8 cellular contexts compared by ENCODE assay signal in the genomic region with DNA sequence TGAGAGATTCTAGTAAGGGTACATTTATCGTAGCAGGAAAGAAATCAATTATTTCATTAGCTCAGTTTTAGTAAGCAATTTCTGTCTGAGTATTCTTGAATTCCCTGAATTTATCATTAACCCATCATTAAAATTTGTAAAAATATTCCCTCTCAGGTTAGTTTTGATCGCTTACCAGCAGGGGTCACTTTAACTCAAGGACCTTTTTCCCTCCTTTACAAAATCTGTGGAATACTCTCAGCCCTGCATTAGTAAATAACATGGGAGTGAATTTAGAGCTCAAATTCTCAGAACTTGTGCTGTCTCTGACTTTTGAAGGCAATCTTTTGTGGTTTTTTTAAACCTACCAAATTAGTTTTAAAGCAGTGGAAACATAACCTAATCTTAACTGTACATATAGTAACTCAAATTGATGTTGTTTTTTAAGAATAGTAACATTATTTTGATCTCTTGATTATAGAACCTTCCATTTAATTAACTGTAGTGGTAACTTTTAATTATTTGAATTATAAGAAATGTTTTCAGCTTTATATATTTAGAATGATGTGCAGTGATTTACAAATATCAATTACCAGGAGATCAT.
DNase-seq lines count a peak whose midpoint lies in the region; ATAC-seq and TF ChIP-seq lines count a peak whose summit lies in the region.

No MANE protein-coding gene starts in this region.

- POLR2A ChIA-PET in MCF 10A (lab: Yijun Ruan, JAX) = interaction anchor here (0.6 to 1.6 kb wide), 3 partner anchors 202 to 389 kb away, joined by 3 to 7 read pairs (median 3); no protein-coding TSS in a partner anchor

- no peaks in the 10 kb centered on the region for H3K4me1 Mint-ChIP-seq in MCF 10A (ENCODE audit: insufficient read depth, unreplicated experiment)

- intact Hi-C loops in MCF 10A (cut with micrococcal nuclease) = loop anchor here (1.0 to 10.0 kb wide), 4 partner anchors 114 to 234 kb away; no protein-coding TSS in a partner anchor

- DNase-seq in GM10266 (ENCODE audit: extremely low spot score) (no peak), NCI-H1694 treated with DMSO at 0.1 percent for 48 hours (lab: John Stamatoyannopoulos, UW) (peak; percentile 90), MCF 10A (ENCODE audit: unreplicated experiment) (peak; percentile 52), medulla oblongata (ENCODE audit: extremely low spot score) (peak; percentile 72)
- DNase-seq in activated effector memory CD4-positive, alpha-beta T cell treated with anti-CD3 and anti-CD28 coated beads, Interleukin-2, amount 50 U/mL, for 16 hours = no peak

- TF ChIP-seq CTCF in GM10266 (IDR thresholded peaks at IDR 0.05; ENCODE audit: control insufficient read depth, insufficient read depth, low read depth, missing control alignments) = peak; percentile 31
- peak; percentile 55 for TF ChIP-seq CTCF in MCF 10A (IDR thresholded peaks at IDR 0.05; ENCODE audit: unreplicated experiment)

- H3K9me3 Mint-ChIP-seq in MCF 10A (ENCODE audit: unreplicated experiment) = no peaks in the 10 kb centered on the region

- peaks cover 12% of the 10 kb centered on the region for H3K36me3 Mint-ChIP-seq in MCF 10A (ENCODE audit: insufficient read depth, unreplicated experiment)

- CTCF ChIA-PET in MCF 10A (lab: Yijun Ruan, JAX) = interaction anchor here (0.6 to 2.4 kb wide), 31 partner anchors 8 to 814 kb away, joined by 3 to 9 read pairs (median 3); no protein-coding TSS in a partner anchor

- no peaks in the 10 kb centered on the region for H3K27me3 Mint-ChIP-seq in MCF 10A (ENCODE audit: insufficient read depth, unreplicated experiment)

- H3K27ac Mint-ChIP-seq in MCF 10A (ENCODE audit: low read depth, unreplicated experiment) = no peak overlapping the region

- no TSS peak for BruUV-seq in MCF 10A (replicated peaks; lab: Mats Ljungman, UMichigan)

- ATAC-seq in HG03159 (IDR thresholded peaks at IDR 0.05; ENCODE audit: unreplicated experiment) = no peak
- ATAC-seq in GM21423 (IDR thresholded peaks at IDR 0.05; ENCODE audit: unreplicated experiment) = no peak
- ATAC-seq in GM18517 (IDR thresholded peaks at IDR 0.05; ENCODE audit: unreplicated experiment) = no peak

- H3K4me3 Mint-ChIP-seq in MCF 10A (ENCODE audit: unreplicated experiment) = no peak overlapping the region

Comparison
In these comparisons a context has a peak if more than half of its experiments do, and no peak if none do; other contexts are left out.
1. DNase-seq: peak in NCI-H1694 treated with DMSO at 0.1 percent for 48 hours (single experiment), MCF 10A (single experiment) and medulla oblongata (single experiment); none in GM10266 (single experiment) and activated effector memory CD4-positive, alpha-beta T cell treated with anti-CD3 and anti-CD28 coated beads, Interleukin-2, amount 50 U/mL, for 16 hours (single experiment).